In genomic region chr2:85728883-85729824, GRCh38 we compare ENCODE assay signal across 1 cellular context.
A peak's percentile ranks its signal among the peaks of the same experiment; 100 is the strongest.
TF ChIP-seq lines count a peak whose summit lies in the region.

No MANE protein-coding gene starts in this region.

TF ChIP-seq in IMR-90, 13 proteins besides CTCF, POLR2A, EP300 and RAD21 (continued from another document):
- TF ChIP-seq NFE2L2 (IDR thresholded peaks at IDR 0.05; ENCODE audit: low read depth, low read length) = no peak
- no peak for TF ChIP-seq MAFK (IDR thresholded peaks at IDR 0.05; ENCODE audit: low read depth, low read length)
- TF ChIP-seq FOS (IDR thresholded peaks at IDR 0.05; ENCODE audit: low read depth, low read length) = no peak
- no peak for TF ChIP-seq RFX5 (IDR thresholded peaks at IDR 0.05; ENCODE audit: low read depth, low read length)
- TF ChIP-seq CEBPB (IDR thresholded peaks at IDR 0.05; ENCODE audit: low read depth, low read length) = peak; percentile 47; the same call in 1 of the 2 replicates
- TF ChIP-seq CHD1 (IDR thresholded peaks at IDR 0.05; ENCODE audit: low read depth, low read length) = no peak
- no peak for TF ChIP-seq RCOR1 (IDR thresholded peaks at IDR 0.05; ENCODE audit: insufficient replicate concordance, low read length)
- 0 out of 2 replicates have a peak, but pooled peaks have one; percentile 2 for TF ChIP-seq BHLHE40 (IDR thresholded peaks at IDR 0.05; ENCODE audit: low read depth, low read length)
